13 cellular contexts compared by ENCODE assay signal in the genomic region with DNA sequence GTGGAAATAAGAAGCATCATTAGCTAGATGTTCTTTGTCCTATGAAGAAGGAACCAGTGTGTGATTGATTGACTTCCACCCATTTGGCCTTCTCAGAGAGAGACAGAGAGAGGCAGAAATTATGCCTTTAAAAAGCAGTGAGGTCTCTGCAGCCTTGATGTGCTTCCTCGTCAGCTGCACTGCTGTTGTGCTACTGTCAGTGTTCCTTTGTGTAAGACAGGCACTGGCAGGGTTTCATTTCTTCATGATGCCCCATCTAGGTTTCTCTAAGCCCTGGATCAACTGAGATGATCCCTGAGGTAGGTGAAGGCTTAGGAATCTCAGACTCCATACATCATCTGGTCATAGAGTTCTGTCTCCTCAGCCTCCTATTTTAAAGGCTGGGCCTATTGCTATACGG. TPM values are rescaled to one million over a fixed set of nuclear protein-coding genes. Genes with fewer than 3 reads are reported as not detected.
DNase-seq lines count a peak whose midpoint lies in the region; ATAC-seq and TF ChIP-seq lines count a peak whose summit lies in the region.
"Had no signal": no experiment of that assay in that cellular context is flagged by ENCODE, and none has a peak within 500 bp of the region (broad histone marks: within the 10 kb centered on the region; RNA-seq: fewer than 3 reads in every experiment).

No MANE protein-coding gene starts in this region.

- H3K4me1 ChIP-seq in OCI-LY3 (ENCODE audit: low read length) = peaks cover 30% of the 10 kb centered on the region
- H3K4me1 ChIP-seq in psoas muscle = peaks cover 76% of the 10 kb centered on the region

- peak overlapping the region; percentile 86 for H3K27ac Mint-ChIP-seq in CD4-positive, alpha-beta T cell
- no peak overlapping the region for H3K27ac Mint-ChIP-seq in activated CD8-positive, alpha-beta memory T cell treated with anti-CD3 and anti-CD28 coated beads, Interleukin-2, amount 10 ng/mL, durations not matched to agents 7 days and 5 days

- DNase-seq in CD4-positive, alpha-beta T cell = no peak
- DNase-seq in globus pallidus (ENCODE audit: low spot score) = peak; percentile 53
- DNase-seq in psoas muscle = no peak
- no peak for DNase-seq in activated CD8-positive, alpha-beta memory T cell treated with anti-CD3 and anti-CD28 coated beads, Interleukin-2, amount 10 ng/mL, durations not matched to agents 7 days and 5 days
- DNase-seq in A172 (ENCODE audit: low spot score) = no peak
- no peak for DNase-seq in GDM1 (lab: John Stamatoyannopoulos, UW)
- DNase-seq in putamen (ENCODE audit: low spot score) = no peak
- DNase-seq: activated T-cell treated with anti-CD3 and anti-CD28 coated beads, Interleukin-2, amount 50 U/mL, for 1 hour; effector CD8-positive, alpha-beta T cell; NCI-H1694 treated with DMSO at 0.1 percent for 48 hours had no signal

- WGBS in psoas muscle, 3 donors = 47 to 63% (median 57%) methylated on average over 2 of the region's 2 CpGs

- no peak overlapping the region for H3K27ac ChIP-seq in CD4-positive, alpha-beta T cell (ENCODE audit: low read depth, low read length)
- no peak overlapping the region for H3K27ac ChIP-seq in OCI-LY3 (ENCODE audit: low read length)
- peak overlapping the region; percentile 79 for H3K27ac ChIP-seq in psoas muscle

- CTCF ChIA-PET in CD4-positive, alpha-beta T cell (lab: Charles Lee) = interaction anchor here (0.9 to 4.4 kb wide), 4 partner anchors 9 to 129 kb away, joined by 3 to 18 read pairs (median 4); no protein-coding TSS in a partner anchor
- CTCF ChIA-PET in activated CD8-positive, alpha-beta memory T cell treated with anti-CD3 and anti-CD28 coated beads, Interleukin-2, amount 10 ng/mL, durations not matched to agents 7 days and 5 days (lab: Charles Lee) = interaction anchor here (0.9 kb wide), 1 partner anchor 9 kb away, joined by 5 read pairs; no protein-coding TSS in a partner anchor

- H3K79me2 ChIP-seq in OCI-LY3 (ENCODE audit: low read length) = peaks cover 5% of the 10 kb centered on the region

- no peak for ATAC-seq in CD4-positive, alpha-beta T cell (ENCODE audit: poor library complexity)
- ATAC-seq in psoas muscle = no peak
- ATAC-seq in activated CD8-positive, alpha-beta memory T cell treated with anti-CD3 and anti-CD28 coated beads, Interleukin-2, amount 10 ng/mL, durations not matched to agents 7 days and 5 days = no peak

- H3K9me3 Mint-ChIP-seq in CD4-positive, alpha-beta T cell = no peaks in the 10 kb centered on the region
- no peaks in the 10 kb centered on the region for H3K9me3 Mint-ChIP-seq in activated CD8-positive, alpha-beta memory T cell treated with anti-CD3 and anti-CD28 coated beads, Interleukin-2, amount 10 ng/mL, durations not matched to agents 7 days and 5 days (ENCODE audit: low read depth)

- POLR2A ChIA-PET in CD4-positive, alpha-beta T cell (lab: Charles Lee) = interaction anchor here (1.6 to 4.1 kb wide), 3 partner anchors 9 to 63 kb away, joined by 3 to 21 read pairs (median 10); a partner anchor contains a TSS

- peak overlapping the region; percentile 84 for H3K4me3 Mint-ChIP-seq in CD4-positive, alpha-beta T cell
- no peak overlapping the region for H3K4me3 Mint-ChIP-seq in activated CD8-positive, alpha-beta memory T cell treated with anti-CD3 and anti-CD28 coated beads, Interleukin-2, amount 10 ng/mL, durations not matched to agents 7 days and 5 days

- no peak overlapping the region for H3K9ac ChIP-seq in OCI-LY3 (ENCODE audit: low read length)

- no peaks in the 10 kb centered on the region for H3K27me3 Mint-ChIP-seq in CD4-positive, alpha-beta T cell
- H3K27me3 Mint-ChIP-seq in activated CD8-positive, alpha-beta memory T cell treated with anti-CD3 and anti-CD28 coated beads, Interleukin-2, amount 10 ng/mL, durations not matched to agents 7 days and 5 days = no peaks in the 10 kb centered on the region

- peaks cover 6% of the 10 kb centered on the region for H3K36me3 ChIP-seq in OCI-LY3 (replicated peaks; ENCODE audit: low read depth, low read length)
- peaks cover 0 to 22% of the 10 kb centered on the region in 2 donors for H3K36me3 ChIP-seq in psoas muscle (ENCODE audit: insufficient read depth in 1 of 2, low read depth in 1 of 2)

- no peak overlapping the region for H3K4me3 ChIP-seq in OCI-LY3 (ENCODE audit: low read length)
- H3K4me3 ChIP-seq in psoas muscle = no peak overlapping the region

- intact Hi-C loops in CD4-positive, alpha-beta T cell (cut with DNase I, micrococcal nuclease) = no loop called here
- intact Hi-C loops in psoas muscle (cut with DNase I) = loop anchor here in 1 of 2 donors (5.0 kb wide), 1 partner anchor 55 kb away; no protein-coding TSS in a partner anchor

- no peaks in the 10 kb centered on the region for H3K27me3 ChIP-seq in CD4-positive, alpha-beta T cell (ENCODE audit: control insufficient read depth, insufficient read depth, low read length)
- H3K27me3 ChIP-seq in OCI-LY3 (ENCODE audit: low read depth, low read length) (no peaks in the 10 kb centered on the region), psoas muscle (ENCODE audit: insufficient read depth in 3 of 3, low read length in 2 of 3) (no peaks in the 10 kb centered on the region)

- H2AFZ ChIP-seq in OCI-LY3 (ENCODE audit: low read depth, low read length) = no peak overlapping the region

- peaks cover 53% of the 10 kb centered on the region for H3K36me3 Mint-ChIP-seq in CD4-positive, alpha-beta T cell (ENCODE audit: low read depth)
- H3K36me3 Mint-ChIP-seq in activated CD8-positive, alpha-beta memory T cell treated with anti-CD3 and anti-CD28 coated beads, Interleukin-2, amount 10 ng/mL, durations not matched to agents 7 days and 5 days = peaks cover 22% of the 10 kb centered on the region

- no peak for TF ChIP-seq CTCF in CD4-positive, alpha-beta T cell (IDR thresholded peaks at IDR 0.05)
- TF ChIP-seq CTCF in OCI-LY3 (IDR thresholded peaks at IDR 0.05; ENCODE audit: low read depth, low read length) = no peak
- no peak for TF ChIP-seq CTCF in psoas muscle (IDR thresholded peaks at IDR 0.05)

- H3K4me1 Mint-ChIP-seq in CD4-positive, alpha-beta T cell (ENCODE audit: low read depth) = peaks cover 87% of the 10 kb centered on the region
- peaks cover 48% of the 10 kb centered on the region for H3K4me1 Mint-ChIP-seq in activated CD8-positive, alpha-beta memory T cell treated with anti-CD3 and anti-CD28 coated beads, Interleukin-2, amount 10 ng/mL, durations not matched to agents 7 days and 5 days

- H3K9me3 ChIP-seq in CD4-positive, alpha-beta T cell (ENCODE audit: control insufficient read depth, low read length) = no peaks in the 10 kb centered on the region
- H3K9me3 ChIP-seq in OCI-LY3 (ENCODE audit: insufficient read depth, low read length) (no peaks in the 10 kb centered on the region), psoas muscle (no peaks in the 10 kb centered on the region)

- peaks cover 27% of the 10 kb centered on the region for H4K20me1 ChIP-seq in OCI-LY3 (ENCODE audit: insufficient read depth, low read length)

- H3K4me2 ChIP-seq in OCI-LY3 (ENCODE audit: low read length) = peak overlapping the region; percentile 37

RNA-seq across cellular contexts. Expression of a gene that starts 34.9 kb away (rescaled TPM):
- total RNA-seq in CD4-positive, alpha-beta T cell = under 1 TPM; 0.14 to 0.19 TPM
- 1 to 10 TPM in 1 of 4 donors, under 1 TPM in 1, not detected in 2; 0.42 to 1.3 TPM for total RNA-seq in psoas muscle
- polyA plus RNA-seq in psoas muscle = under 1 TPM; 0.12 to 0.98 (median 0.31) TPM
- total RNA-seq in activated CD8-positive, alpha-beta memory T cell treated with anti-CD3 and anti-CD28 coated beads, Interleukin-2, amount 10 ng/mL, durations not matched to agents 7 days and 5 days = under 1 TPM; 0.44 to 0.49 TPM
- 0.05 and 0.50 TPM in 2 replicates for total RNA-seq in A172 (2014; rRNA removed; shearing (Covaris generic))

RNA-seq across cellular contexts. Expression of a gene that starts 44.2 kb away (rescaled TPM):
- total RNA-seq in CD4-positive, alpha-beta T cell = not detected
- not detected for total RNA-seq in psoas muscle
- not detected for polyA plus RNA-seq in psoas muscle
- total RNA-seq in activated CD8-positive, alpha-beta memory T cell treated with anti-CD3 and anti-CD28 coated beads, Interleukin-2, amount 10 ng/mL, durations not matched to agents 7 days and 5 days = not detected
- total RNA-seq in A172 (2014; rRNA removed; shearing (Covaris generic)) = not detected in 2 replicates
- total RNA-seq: subcutaneous adipose tissue had no signal

RNA-seq across cellular contexts. Expression of a gene that starts 52.7 kb away (rescaled TPM):
- total RNA-seq in CD4-positive, alpha-beta T cell = not detected
- 10 to 100 TPM in 1 of 4 donors, 1 to 10 TPM in 3; 3.4 to 12.9 (median 5.8) TPM for total RNA-seq in psoas muscle
- 10 to 100 TPM; 18.6 to 34.6 (median 21.9) TPM for polyA plus RNA-seq in psoas muscle
- not detected for total RNA-seq in activated CD8-positive, alpha-beta memory T cell treated with anti-CD3 and anti-CD28 coated beads, Interleukin-2, amount 10 ng/mL, durations not matched to agents 7 days and 5 days
- total RNA-seq in A172 (2014; rRNA removed; shearing (Covaris generic)) = not detected in 2 replicates
- polyA plus RNA-seq: keratinocyte had no signal
